15 cellular contexts compared by ENCODE assay signal in the genomic region with DNA sequence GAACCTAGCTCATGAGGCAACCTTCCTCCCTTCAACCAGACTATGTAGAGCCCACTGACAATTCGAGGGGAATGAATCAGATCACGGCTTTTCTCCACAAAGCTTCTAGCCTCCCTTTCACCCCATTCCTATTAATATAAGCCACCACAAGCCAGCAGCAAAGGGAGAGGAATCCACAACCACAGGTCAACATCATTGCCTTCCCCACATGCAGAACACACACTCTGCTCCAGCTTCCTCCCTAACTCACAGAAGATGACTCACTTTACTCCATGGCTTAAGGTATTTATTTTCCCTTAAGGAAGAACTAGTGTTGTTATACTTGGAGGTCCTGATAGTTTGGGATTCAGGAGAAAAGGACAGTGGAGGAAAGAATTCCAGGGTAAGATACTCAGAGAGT.
A peak's percentile ranks its signal among the peaks of the same experiment; 100 is the strongest.
DNase-seq lines count a peak whose midpoint lies in the region; ATAC-seq and TF ChIP-seq lines count a peak whose summit lies in the region.
"Had no signal": no experiment of that assay in that cellular context is flagged by ENCODE, and none has a peak within 500 bp of the region (broad histone marks: within the 10 kb centered on the region; RNA-seq: fewer than 3 reads in every experiment).

No MANE protein-coding gene starts in this region.

- H3K4me3 ChIP-seq in cardiac fibroblast (replicated peaks in 1 of 2; ENCODE audit: low read depth in 2 of 2, low read length in 2 of 2) = no peak overlapping the region
- H3K4me3 ChIP-seq: lower lobe of right lung had no signal

- DNase-seq in AG20443 (ENCODE audit: low spot score) (peak; percentile 40), M059J (ENCODE audit: low read depth) (peak; percentile 87), cardiac fibroblast (ENCODE audit: low read depth in 2 of 2) (peak; percentile 36 to 52), kidney glomerular epithelial cell (lab: John Stamatoyannopoulos, UW) (peak; percentile 75), NCI-H446 (lab: John Stamatoyannopoulos, UW) (no peak), NCI-H748 treated with DMSO at 0.1 percent for 48 hours (lab: John Stamatoyannopoulos, UW) (no peak), nephron progenitor cell (no peak)
- DNase-seq: activated CD4-positive, alpha-beta memory T cell treated with anti-CD3 and anti-CD28 coated beads, Interleukin-2, amount 10 ng/mL, durations not matched to agents 7 days and 5 days; amygdala; lower lobe of right lung; natural killer cell; NCI-H1930; NCI-H526 had no signal

- TF ChIP-seq CTCF in cardiac fibroblast (IDR thresholded peaks at IDR 0.05; ENCODE audit: low read depth, low read length) (no peak), nephron progenitor cell (IDR thresholded peaks at IDR 0.05) (no peak)

- no peak overlapping the region for H3K27ac Mint-ChIP-seq in nephron progenitor cell
- H3K27ac Mint-ChIP-seq: activated CD4-positive, alpha-beta memory T cell treated with anti-CD3 and anti-CD28 coated beads, Interleukin-2, amount 10 ng/mL, durations not matched to agents 7 days and 5 days; activated T-helper 1 cell treated with anti-CD3 and anti-CD28 coated beads, Interleukin-12 subunit alpha, Interleukin-12 subunit beta, Interleukin-2, Interleukin-4 antibody, amounts not matched to agents 30 ng/mL and 10 ng/mL and 1 ng/mL, durations not matched to agents 14 hours and 24 hours and 36 hours; natural killer cell had no signal

- ATAC-seq in GM21423 (IDR thresholded peaks at IDR 0.05; ENCODE audit: unreplicated experiment) = no peak
- ATAC-seq: lower lobe of right lung, natural killer cell had no signal

- no peaks in the 10 kb centered on the region for H3K4me1 Mint-ChIP-seq in nephron progenitor cell
- H3K4me1 Mint-ChIP-seq: activated CD4-positive, alpha-beta memory T cell treated with anti-CD3 and anti-CD28 coated beads, Interleukin-2, amount 10 ng/mL, durations not matched to agents 7 days and 5 days; natural killer cell had no signal

- peaks cover 9% of the 10 kb centered on the region for H3K27me3 Mint-ChIP-seq in nephron progenitor cell (ENCODE audit: low read depth, poor library complexity)
- H3K27me3 Mint-ChIP-seq: activated CD4-positive, alpha-beta memory T cell treated with anti-CD3 and anti-CD28 coated beads, Interleukin-2, amount 10 ng/mL, durations not matched to agents 7 days and 5 days had no signal

- H3K36me3 Mint-ChIP-seq in nephron progenitor cell (ENCODE audit: low read depth) = no peaks in the 10 kb centered on the region
- H3K36me3 Mint-ChIP-seq: natural killer cell had no signal

- no peaks in the 10 kb centered on the region for H3K9me3 Mint-ChIP-seq in nephron progenitor cell
- H3K9me3 Mint-ChIP-seq: activated CD4-positive, alpha-beta memory T cell treated with anti-CD3 and anti-CD28 coated beads, Interleukin-2, amount 10 ng/mL, durations not matched to agents 7 days and 5 days; activated T-helper 1 cell treated with anti-CD3 and anti-CD28 coated beads, Interleukin-12 subunit alpha, Interleukin-12 subunit beta, Interleukin-2, Interleukin-4 antibody, amounts not matched to agents 30 ng/mL and 10 ng/mL and 1 ng/mL, durations not matched to agents 14 hours and 24 hours and 36 hours; natural killer cell had no signal

- no peak overlapping the region for H3K4me3 Mint-ChIP-seq in nephron progenitor cell
- H3K4me3 Mint-ChIP-seq: activated CD4-positive, alpha-beta memory T cell treated with anti-CD3 and anti-CD28 coated beads, Interleukin-2, amount 10 ng/mL, durations not matched to agents 7 days and 5 days; activated T-helper 1 cell treated with anti-CD3 and anti-CD28 coated beads, Interleukin-12 subunit alpha, Interleukin-12 subunit beta, Interleukin-2, Interleukin-4 antibody, amounts not matched to agents 30 ng/mL and 10 ng/mL and 1 ng/mL, durations not matched to agents 14 hours and 24 hours and 36 hours; natural killer cell had no signal

Comparison
In these comparisons a context has a peak if more than half of its experiments do, and no peak if none do; other contexts are left out.
1. DNase-seq: peak in AG20443 (single experiment), M059J (single experiment), cardiac fibroblast (2 of 2) and kidney glomerular epithelial cell (single experiment); none in NCI-H446 (0 of 2), NCI-H748 treated with DMSO at 0.1 percent for 48 hours (single experiment) and nephron progenitor cell (single experiment).